ENCODE assay signal across 1 cellular context in genomic region chr10:93702278-93703001, GRCh38.
A peak's percentile ranks its signal among the peaks of the same experiment; 100 is the strongest.
TF ChIP-seq lines count a peak whose summit lies in the region.

TSS of gene FRA10AC1 (minus strand) at chr10:93702592. CDS start at chr10:93700106, 2,486 bp downstream.

TF ChIP-seq in PFSK-1, 5 proteins besides CTCF, POLR2A, EP300 and RAD21 (continued from another document):
- TF ChIP-seq REST (IDR thresholded peaks at IDR 0.05; ENCODE audit: insufficient read depth in 1 of 2, low read depth in 2 of 2, low read length in 2 of 2), result peak in 1 of 2 experiments; percentile 65; a peak in 2 of 4 replicates
- TF ChIP-seq POLR2AphosphoS5 (IDR thresholded peaks at IDR 0.05; ENCODE audit: low read depth, low read length), result peak; percentile 75
- TF ChIP-seq FOXP2 (optimal IDR thresholded peaks at IDR 0.05; ENCODE audit: borderline replicate concordance, extremely low read depth, extremely low read length, insufficient read depth), result peak; percentile 98
- TF ChIP-seq TAF1 (IDR thresholded peaks at IDR 0.05; ENCODE audit: borderline replicate concordance, insufficient read depth, low read length), result peak; percentile 98
